ENCODE assay signal across 15 cellular contexts in the genomic region with DNA sequence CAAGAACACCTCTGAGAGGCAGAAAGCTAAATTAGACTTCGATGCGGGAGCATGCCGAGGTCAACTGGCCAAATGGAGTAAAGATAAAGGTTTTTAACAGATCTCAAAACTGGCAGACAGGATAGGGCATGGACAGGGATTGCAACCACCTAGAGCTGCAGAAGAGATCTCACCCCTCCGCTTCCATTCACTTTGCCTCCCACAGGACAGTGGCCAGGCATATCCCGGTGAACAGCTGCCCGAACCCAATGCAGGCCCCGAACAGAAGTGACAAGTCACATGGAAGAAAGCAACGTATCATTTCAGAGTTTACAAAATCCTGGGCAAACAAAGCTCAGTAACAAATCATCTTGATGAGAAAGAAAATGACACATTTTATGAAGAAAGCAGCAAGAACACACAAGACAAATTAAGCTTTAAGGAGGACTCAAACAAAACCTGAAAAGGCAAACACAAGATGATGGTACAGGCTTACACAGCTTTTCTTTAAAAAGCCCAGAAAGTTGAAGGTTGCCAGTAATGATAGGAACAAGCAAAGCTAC.
"Had no signal": no experiment of that assay in that cellular context is flagged by ENCODE, and none has a peak within 500 bp of the region (broad histone marks: within the 10 kb centered on the region; RNA-seq: fewer than 3 reads in every experiment).

No MANE protein-coding gene starts in this region.

- H3K27ac ChIP-seq: colonic mucosa, esophagus squamous epithelium had no signal

- H3K27me3 ChIP-seq: colonic mucosa, esophagus squamous epithelium had no signal

- ATAC-seq: activated CD4-positive, alpha-beta T cell treated with anti-CD3 and anti-CD28 coated beads for 36 hours; activated CD8-positive, alpha-beta T cell treated with anti-CD3 and anti-CD28 coated beads, Interleukin-2, amount 10 ng/mL, durations not matched to agents 7 days and 5 days; left ventricle myocardium superior had no signal

- H3K4me3 Mint-ChIP-seq: activated CD4-positive, alpha-beta T cell treated with anti-CD3 and anti-CD28 coated beads for 36 hours; activated CD8-positive, alpha-beta T cell treated with anti-CD3 and anti-CD28 coated beads, Interleukin-2, amount 10 ng/mL, durations not matched to agents 7 days and 5 days; activated naive CD8-positive, alpha-beta T cell had no signal

- H3K4me3 ChIP-seq: colonic mucosa, esophagus squamous epithelium had no signal

- H3K27ac Mint-ChIP-seq: activated CD4-positive, alpha-beta T cell treated with anti-CD3 and anti-CD28 coated beads for 36 hours; activated CD8-positive, alpha-beta T cell treated with anti-CD3 and anti-CD28 coated beads, Interleukin-2, amount 10 ng/mL, durations not matched to agents 7 days and 5 days; activated naive CD8-positive, alpha-beta T cell had no signal

- H3K9me3 ChIP-seq: colonic mucosa, esophagus squamous epithelium had no signal

- DNase-seq: activated CD4-positive, alpha-beta T cell treated with anti-CD3 and anti-CD28 coated beads for 36 hours; activated CD8-positive, alpha-beta memory T cell treated with anti-CD3 and anti-CD28 coated beads, Interleukin-2, amount 50 U/mL, for 4 hours; activated CD8-positive, alpha-beta T cell treated with anti-CD3 and anti-CD28 coated beads, Interleukin-2, amount 10 ng/mL, durations not matched to agents 7 days and 5 days; activated gamma-delta T cell treated with Interleukin-2 at 50 U/mL for 16 hours; amniotic stem cell; colonic mucosa; esophagus squamous epithelium; foreskin fibroblast; kidney glomerular epithelial cell; left ventricle myocardium superior; mesendoderm; stimulated activated CD4-positive, alpha-beta T cell treated with anti-CD3 and anti-CD28 coated beads, Interleukin-12 subunit alpha, Interleukin-12 subunit beta, amount 100 ng/mL, for 4 hours; stimulated activated CD4-positive, alpha-beta T cell treated with anti-CD3 and anti-CD28 coated beads, Interleukin-2, amount 100 ng/mL, for 24 hours; T-helper 9 cell had no signal

- H3K36me3 ChIP-seq: colonic mucosa, esophagus squamous epithelium had no signal

- H3K4me1 ChIP-seq: colonic mucosa had no signal

- H3K27me3 Mint-ChIP-seq: activated CD4-positive, alpha-beta T cell treated with anti-CD3 and anti-CD28 coated beads for 36 hours; activated naive CD8-positive, alpha-beta T cell had no signal
